ENCODE assay signal across 11 cellular contexts in the genomic region with DNA sequence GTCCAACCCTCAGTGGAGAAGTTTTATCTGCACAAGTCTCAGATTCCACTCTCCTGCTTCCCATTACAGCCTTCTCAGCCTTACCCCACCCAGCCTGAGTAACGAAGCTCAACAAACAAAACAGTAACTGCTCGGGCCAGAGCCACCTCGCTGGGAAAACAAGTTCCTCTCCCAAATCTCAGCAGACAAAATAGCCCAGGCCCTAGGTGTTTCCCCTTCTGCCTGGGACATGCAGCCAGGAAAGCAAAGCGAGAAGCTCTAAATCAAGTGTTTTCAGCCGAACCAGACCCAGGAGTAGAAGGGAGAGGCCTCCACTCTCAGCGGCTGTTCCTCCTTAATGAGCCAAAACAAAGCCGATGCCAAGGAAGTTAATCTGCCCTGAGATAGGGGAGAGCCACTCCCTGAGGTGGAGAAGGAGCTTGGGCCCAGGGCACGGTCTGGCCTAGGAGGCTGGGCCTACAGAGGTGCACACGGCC. TPM values are rescaled to one million over a fixed set of nuclear protein-coding genes. Genes with fewer than 3 reads are reported as not detected.
DNase-seq lines count a peak whose midpoint lies in the region; ATAC-seq, FAIRE-seq and TF ChIP-seq lines count a peak whose summit lies in the region.
"Had no signal": no experiment of that assay in that cellular context is flagged by ENCODE, and none has a peak within 500 bp of the region (broad histone marks: within the 10 kb centered on the region; RNA-seq: fewer than 3 reads in every experiment).

No MANE protein-coding gene starts in this region.

- peaks cover 0 to 9% of the 10 kb centered on the region in 2 experiments; a peak in 1 of 4 replicates for H3K9me3 ChIP-seq in HCT116 (ENCODE audit: control insufficient read depth in 1 of 2, insufficient read depth in 1 of 2, low read depth in 1 of 2, low read length in 2 of 2)
- H3K9me3 ChIP-seq in keratinocyte (ENCODE audit: control insufficient read depth, low read depth, low read length) = peaks cover 5% of the 10 kb centered on the region
- H3K9me3 ChIP-seq in stomach = no peaks in the 10 kb centered on the region

- no peak for TF ChIP-seq EP300 in stomach (IDR thresholded peaks at IDR 0.05)

- no peak overlapping the region for H3K4me3 ChIP-seq in HCT116 (replicated peaks in 1 of 2; ENCODE audit: low read depth in 1 of 2, low read length in 2 of 2)
- H3K4me3 ChIP-seq in bronchial epithelial cell (ENCODE audit: low read depth, low read length) = no peak overlapping the region
- no peak overlapping the region for H3K4me3 ChIP-seq in keratinocyte (ENCODE audit: control insufficient read depth in 2 of 3, extremely low read depth in 1 of 3, insufficient read depth in 2 of 3, low read depth in 1 of 3, low read length in 3 of 3)
- no peak overlapping the region for H3K4me3 ChIP-seq in stomach

- H4K20me1 ChIP-seq in HCT116 (ENCODE audit: insufficient read depth) = no peaks in the 10 kb centered on the region
- no peaks in the 10 kb centered on the region for H4K20me1 ChIP-seq in keratinocyte (ENCODE audit: control insufficient read depth, extremely low read depth, insufficient read depth, low read length)

- no peak overlapping the region for H2AFZ ChIP-seq in HCT116 (ENCODE audit: low read depth, low read length, poor library complexity, severe bottlenecking)
- H2AFZ ChIP-seq in keratinocyte (ENCODE audit: control insufficient read depth, low read length) = peak overlapping the region; percentile 85

- DNase-seq in HCT116 (ENCODE audit: low read depth, low spot score) (no peak), bronchial epithelial cell (ENCODE audit: low read depth) (peak; percentile 74), keratinocyte (ENCODE audit: low read depth, low spot score) (no peak), stomach (peak; percentile 81), NCI-H226 (no peak)
- DNase-seq in stimulated activated CD4-positive, alpha-beta T cell treated with anti-CD3 and anti-CD28 coated beads, Interleukin-4, amount 100 ng/mL, for 1 hour = no peak
- DNase-seq: activated T-cell treated with anti-CD3 and anti-CD28 coated beads, Interleukin-2, amount 50 U/mL, for 48 hours; naive B cell; T-helper 1 cell had no signal

- intact Hi-C loops in HCT116 (cut with micrococcal nuclease) (no loop called here), stomach (cut with DNase I; ENCODE audit: low total_unique reads) (no loop called here)

- H3K27me3 ChIP-seq in HCT116 (ENCODE audit: insufficient read depth, low read length) (no peaks in the 10 kb centered on the region), bronchial epithelial cell (ENCODE audit: control insufficient read depth, insufficient read depth, low read length) (no peaks in the 10 kb centered on the region), keratinocyte (ENCODE audit: control insufficient read depth, extremely low read depth, insufficient read depth, low read length) (no peaks in the 10 kb centered on the region), stomach (no peaks in the 10 kb centered on the region)

- no peaks in the 10 kb centered on the region for H3K9me2 ChIP-seq in HCT116 (ENCODE audit: insufficient read depth)

- no peak overlapping the region for H3K4me2 ChIP-seq in HCT116 (ENCODE audit: low read length)
- no peak overlapping the region for H3K4me2 ChIP-seq in keratinocyte (ENCODE audit: control insufficient read depth, extremely low read depth, insufficient read depth, low read depth, low read length)

- H3K9ac ChIP-seq in HCT116 (ENCODE audit: low read length) = no peak overlapping the region
- H3K9ac ChIP-seq in keratinocyte (ENCODE audit: control insufficient read depth, extremely low read depth, insufficient read depth, low read length) = peak overlapping the region; percentile 30

- FAIRE-seq in bronchial epithelial cell (lab: Jason Lieb, UNC) (no peak), keratinocyte (lab: Jason Lieb, UNC) (no peak)

- H3K79me2 ChIP-seq in HCT116 (ENCODE audit: insufficient read depth, low read length) (no peaks in the 10 kb centered on the region), keratinocyte (ENCODE audit: control insufficient read depth, insufficient read depth, low read length) (no peaks in the 10 kb centered on the region)

- 23 to 43% (median 25%) methylated on average over 9 of the region's 9 CpGs for WGBS in stomach, 5 donors

- TF ChIP-seq CTCF in HCT116 (IDR thresholded peaks at IDR 0.05 in 2 of 3, conservative IDR thresholded peaks at IDR 0.05 in 1 of 3; ENCODE audit: borderline replicate concordance in 1 of 3, insufficient read depth in 1 of 3, low read depth in 2 of 3, low read length in 2 of 3) (no peak), bronchial epithelial cell (IDR thresholded peaks at IDR 0.05; ENCODE audit: insufficient read depth, low read length, severe bottlenecking) (no peak), keratinocyte (optimal IDR thresholded peaks at IDR 0.05 in 1 of 3, IDR thresholded peaks at IDR 0.05 in 1 of 3, conservative IDR thresholded peaks at IDR 0.05 in 1 of 3; ENCODE audit: extremely low read depth in 1 of 3, insufficient read depth in 2 of 3, low read length in 3 of 3) (no peak), stomach (IDR thresholded peaks at IDR 0.05) (no peak)

- BruUV-seq in HCT116 (replicated peaks; lab: Mats Ljungman, UMichigan) = no TSS peak

- H3K36me3 ChIP-seq in HCT116 (ENCODE audit: control insufficient read depth in 1 of 2, insufficient read depth in 2 of 2, low read length in 2 of 2) = peaks cover 0 to 7% of the 10 kb centered on the region in 2 experiments; a peak in 1 of 4 replicates
- H3K36me3 ChIP-seq in bronchial epithelial cell (ENCODE audit: control insufficient read depth, insufficient read depth, low read length) = no peaks in the 10 kb centered on the region
- H3K36me3 ChIP-seq in keratinocyte (ENCODE audit: control insufficient read depth in 2 of 2, extremely low read depth in 1 of 2, insufficient read depth in 2 of 2, low read length in 2 of 2) = no peaks in the 10 kb centered on the region
- no peaks in the 10 kb centered on the region for H3K36me3 ChIP-seq in stomach

- dilution Hi-C loops in keratinocyte (cut with MboI; ENCODE audit: extremely low pct_ligation_motif_present, low sequenced_read_pairs) = no loop called here

- no peak for ATAC-seq in HCT116
- no peak for ATAC-seq in HG02588 (IDR thresholded peaks at IDR 0.05; ENCODE audit: unreplicated experiment)
- no peak for ATAC-seq in HG03159 (IDR thresholded peaks at IDR 0.05; ENCODE audit: unreplicated experiment)

- POLR2A ChIA-PET in HCT116 (lab: Charles Lee) = interaction anchor here (1.0 kb wide), 1 partner anchor 8 kb away, joined by 4 read pairs; no protein-coding TSS in a partner anchor

- H3K27ac ChIP-seq in HCT116 (ENCODE audit: low read depth, low read length) = peak overlapping the region; percentile 3; the same call in 1 of the 2 replicates
- H3K27ac ChIP-seq in keratinocyte (ENCODE audit: control insufficient read depth, insufficient read depth, low read length) = peak overlapping the region; percentile 42
- H3K27ac ChIP-seq in stomach = peak overlapping the region; percentile 52 to 89 (median 77)

- RAD21 ChIA-PET in HCT116 (lab: Charles Lee; ENCODE audit: low non-redundant PET in 1 of 2, low total read pairs in 2 of 2, uncharacterized antibody in 2 of 2, unreplicated experiment in 2 of 2) = no interaction called here

- TF ChIP-seq POLR2A in HCT116 (IDR thresholded peaks at IDR 0.05; ENCODE audit: borderline replicate concordance, extremely low read depth, insufficient read depth, insufficient read length) = no peak
- peak in 1 of 4 donors; percentile 16 for TF ChIP-seq POLR2A in stomach (IDR thresholded peaks at IDR 0.05)

- H3K9me1 ChIP-seq in keratinocyte (ENCODE audit: control insufficient read depth, extremely low read depth, insufficient read depth, low read length) = no peaks in the 10 kb centered on the region

- H3K4me1 ChIP-seq in HCT116 (ENCODE audit: control insufficient read depth in 1 of 2, insufficient read depth in 2 of 2, low read length in 2 of 2) (peaks cover 34 to 70% of the 10 kb centered on the region in 2 experiments), keratinocyte (ENCODE audit: control insufficient read depth, extremely low read depth, insufficient read depth, low read length) (peaks cover 33% of the 10 kb centered on the region), stomach (peaks cover 30 to 59% (median 40%) of the 10 kb centered on the region in 4 donors)

- CTCF ChIA-PET in HCT116 (lab: Charles Lee) = no interaction called here

- TF ChIP-seq RAD21 in HCT116 (IDR thresholded peaks at IDR 0.05; ENCODE audit: low read depth) = no peak

TF ChIP-seq in HCT116, 20 proteins besides CTCF, POLR2A, EP300 and RAD21:
- no peak for TF ChIP-seq CEBPB (IDR thresholded peaks at IDR 0.05; ENCODE audit: low read depth)
- TF ChIP-seq SIN3A (IDR thresholded peaks at IDR 0.05; ENCODE audit: low read depth) = no peak
- no peak for TF ChIP-seq TCF7L2 (IDR thresholded peaks at IDR 0.05; ENCODE audit: borderline replicate concordance, extremely low read depth, insufficient read depth, insufficient read length)
- TF ChIP-seq JUND (IDR thresholded peaks at IDR 0.05) = no peak
- TF ChIP-seq SRF (IDR thresholded peaks at IDR 0.05; ENCODE audit: low read depth) = no peak
- TF ChIP-seq CBX3 (IDR thresholded peaks at IDR 0.05; ENCODE audit: low read depth) = no peak
- TF ChIP-seq ELF1 (IDR thresholded peaks at IDR 0.05; ENCODE audit: borderline replicate concordance, low read depth) = no peak

RNA-seq across cellular contexts. Expression of gene LIF, which starts 44.0 kb away (rescaled TPM):
- total RNA-seq in HCT116 (2021; ENCODE audit: unreplicated experiment) (75.4 TPM), bronchial epithelial cell (under 0.01 and 0.26 TPM in 2 replicates), stomach (1 to 10 TPM in 3 of 5 donors, not detected in 2; 2.0 to 2.4 (median 2.3) TPM)
- polyA plus RNA-seq in HCT116 (2012) = 105 and 129 TPM in 2 replicates
- polyA plus RNA-seq in keratinocyte (1.2 to 14.3 TPM (median 3.1 TPM) in 3 replicates), stomach (1 to 10 TPM in 2 of 3 donors, under 1 TPM in 1; 0.35 to 5.0 (median 1.4) TPM)
- polyA plus RNA-seq in keratinocyte (2011; ENCODE audit: low read depth) = 0.57 TPM
- 1.5 and 2.1 TPM in 2 replicates for polyA plus RNA-seq in keratinocyte (2011; cell fraction: cytosol; rRNA removed)
- 22.1 and 25.6 TPM in 2 replicates for polyA plus RNA-seq in keratinocyte (2011; cell fraction: nucleus; rRNA removed)
- 1.2 and 1.3 TPM in 2 replicates for polyA plus RNA-seq in keratinocyte (2012; ENCODE audit: low replicate concordance)
- 4.6 to 16.8 TPM (median 6.6 TPM) in 3 replicates for polyA minus RNA-seq in keratinocyte
- 3.6 TPM for polyA minus RNA-seq in keratinocyte (2011; cell fraction: cytosol; rRNA and poly(A)+ RNA removed)
- 9.4 and 12.3 TPM in 2 replicates for polyA minus RNA-seq in keratinocyte (2011; cell fraction: nucleus; rRNA and poly(A)+ RNA removed)

Comparison
In these comparisons a context has a peak if more than half of its experiments do, and no peak if none do; other contexts are left out.
1. DNase-seq: peak in bronchial epithelial cell (single experiment) and stomach (single experiment); none in HCT116 (single experiment), keratinocyte (single experiment), stimulated activated CD4-positive, alpha-beta T cell treated with anti-CD3 and anti-CD28 coated beads, Interleukin-4, amount 100 ng/mL, for 1 hour (single experiment) and NCI-H226 (single experiment).
2. H3K27ac ChIP-seq: peak in every context shown above with its lines; median percentile 77 in stomach; 42 in keratinocyte; 3 in HCT116.
3. RNA of gene LIF, which starts 44.0 kb away (total RNA-seq): 75.4 TPM in HCT116 (single experiment); 2.0 to 2.4 TPM in stomach and under 0.01 to 0.26 TPM in bronchial epithelial cell; every median in the first group is over 10 times any median in the second.